20 cellular contexts compared by ENCODE assay signal in genomic region chr4:182698212-182698611, GRCh38.
DNase-seq lines count a peak whose midpoint lies in the region; ATAC-seq, FAIRE-seq and TF ChIP-seq lines count a peak whose summit lies in the region.
"Had no signal": no experiment of that assay in that cellular context is flagged by ENCODE, and none has a peak within 500 bp of the region (broad histone marks: within the 10 kb centered on the region; RNA-seq: fewer than 3 reads in every experiment).

No MANE protein-coding gene starts in this region.

- H3K79me2 ChIP-seq in GM23338 (replicated peaks; ENCODE audit: insufficient read depth), result no peaks in the 10 kb centered on the region
- H3K79me2 ChIP-seq in endothelial cell of umbilical vein (ENCODE audit: control insufficient read depth, insufficient read depth, low read length), result no peaks in the 10 kb centered on the region

- H3K27me3 ChIP-seq in GM23338 (ENCODE audit: insufficient read depth) (no peaks in the 10 kb centered on the region), endothelial cell of umbilical vein (ENCODE audit: control insufficient read depth in 2 of 2, insufficient read depth in 2 of 2, low read length in 2 of 2) (no peaks in the 10 kb centered on the region), gastrocnemius medialis (no peaks in the 10 kb centered on the region)
- H3K27me3 ChIP-seq: SJCRH30 had no signal

- in situ Hi-C loops in gastrocnemius medialis (cut with MboI; ENCODE audit: low sequenced_read_pairs in 4 of 4), result no loop called here

- H3K4me3 Mint-ChIP-seq in GM23338, result no peak overlapping the region
- H3K4me3 Mint-ChIP-seq: CD4-positive, alpha-beta T cell; H9; T-cell had no signal

- H3K4me1 Mint-ChIP-seq in GM23338, result peaks cover 40% of the 10 kb centered on the region
- H3K4me1 Mint-ChIP-seq: T-cell had no signal

- H3K9ac ChIP-seq in endothelial cell of umbilical vein (replicated peaks; ENCODE audit: extremely low read depth, insufficient read depth, low read length), result no peak overlapping the region

- TF ChIP-seq CTCF in GM23338 (conservative IDR thresholded peaks at IDR 0.05; ENCODE audit: low read depth in 2 of 2) (no peak), endothelial cell of umbilical vein (IDR thresholded peaks at IDR 0.05; ENCODE audit: extremely low read depth in 1 of 2, insufficient read depth in 1 of 2, low read depth in 1 of 2, low read length in 2 of 2) (no peak), gastrocnemius medialis (IDR thresholded peaks at IDR 0.05 in 4 of 5, conservative IDR thresholded peaks at IDR 0.05 in 1 of 5) (no peak)

- BruUV-seq in endothelial cell of umbilical vein (replicated peaks; lab: Mats Ljungman, UMichigan), result no TSS peak

- peak; percentile 4 for FAIRE-seq in endothelial cell of umbilical vein (lab: Jason Lieb, UNC)
- FAIRE-seq: GM12892, RCC 7860 had no signal

- H3K9me1 ChIP-seq in endothelial cell of umbilical vein (replicated peaks; ENCODE audit: control insufficient read depth, extremely low read depth, insufficient read depth, low read length), result no peaks in the 10 kb centered on the region

- no peak for DNase-seq in GM23338 (ENCODE audit: low spot score)
- DNase-seq in M059J (ENCODE audit: low read depth), result peak; percentile 26
- DNase-seq in endothelial cell of umbilical vein (ENCODE audit: low read depth, low spot score), result peak; percentile 21
- DNase-seq in germinal center (ENCODE audit: low spot score), result no peak
- DNase-seq in gastrocnemius medialis, result no peak
- DNase-seq: CD4-positive, alpha-beta T cell; COR-L47; DND-41; H9; NCI-H1417; NCI-H1694 treated with DMSO at 0.1 percent for 48 hours; NCI-H2081 treated with DMSO at 0.1 percent for 48 hours; NCI-H446; NCI-H526; SJCRH30; T-cell had no signal

- H3F3A ChIP-seq in GM23338 (replicated peaks; ENCODE audit: low read depth), result no peaks in the 10 kb centered on the region

- ATAC-seq in GM23338, result no peak
- ATAC-seq in GM19467 (IDR thresholded peaks at IDR 0.05; ENCODE audit: unreplicated experiment), result no peak
- no peak for ATAC-seq in gastrocnemius medialis
- no peak for ATAC-seq in GM19395 (IDR thresholded peaks at IDR 0.05; ENCODE audit: unreplicated experiment)
- ATAC-seq: T-cell had no signal

- H3K27ac ChIP-seq in GM23338 (ENCODE audit: low read depth), result 0 out of 2 replicates have a peak overlapping the region, but pooled peaks have one; percentile 7
- H3K27ac ChIP-seq in endothelial cell of umbilical vein (ENCODE audit: insufficient read depth, low read depth, low read length), result no peak overlapping the region
- H3K27ac ChIP-seq in gastrocnemius medialis, result no peak overlapping the region
- H3K27ac ChIP-seq: SJCRH30 had no signal

- dilution Hi-C loops in endothelial cell of umbilical vein (cut with MboI; ENCODE audit: extremely low pct_ligation_motif_present, low sequenced_read_pairs), result no loop called here

- POLR2A ChIA-PET in endothelial cell of umbilical vein (lab: Charles Lee), result no interaction called here

- H3K4me3 ChIP-seq in GM23338, result no peak overlapping the region
- no peak overlapping the region for H3K4me3 ChIP-seq in endothelial cell of umbilical vein (replicated peaks in 1 of 3; ENCODE audit: insufficient read depth in 1 of 3, low read depth in 1 of 3, low read length in 3 of 3)
- H3K4me3 ChIP-seq in gastrocnemius medialis, result no peak overlapping the region
- H3K4me3 ChIP-seq: SJCRH30 had no signal

- H4K20me1 ChIP-seq in GM23338 (replicated peaks; ENCODE audit: insufficient read depth), result no peaks in the 10 kb centered on the region
- no peaks in the 10 kb centered on the region for H4K20me1 ChIP-seq in endothelial cell of umbilical vein (replicated peaks; ENCODE audit: control insufficient read depth, extremely low read depth, insufficient read depth, low read length)

- 0 out of 3 replicates have a peak, but pooled peaks cover 4% of the 10 kb centered on the region for H3K36me3 Mint-ChIP-seq in GM23338 (ENCODE audit: low read depth)
- H3K36me3 Mint-ChIP-seq: T-cell had no signal

- no peak overlapping the region for H2AFZ ChIP-seq in GM23338
- H2AFZ ChIP-seq in endothelial cell of umbilical vein (ENCODE audit: low read depth, low read length), result no peak overlapping the region

- no peak overlapping the region for H3K4me2 ChIP-seq in GM23338
- H3K4me2 ChIP-seq in endothelial cell of umbilical vein (ENCODE audit: insufficient read depth, low read length), result no peak overlapping the region

- H3K36me3 ChIP-seq in GM23338 (ENCODE audit: insufficient read depth) (no peaks in the 10 kb centered on the region), endothelial cell of umbilical vein (ENCODE audit: control insufficient read depth in 2 of 2, extremely low read depth in 1 of 2, insufficient read depth in 2 of 2, low read length in 2 of 2) (no peaks in the 10 kb centered on the region), gastrocnemius medialis (no peaks in the 10 kb centered on the region)
- H3K36me3 ChIP-seq: SJCRH30 had no signal

- CTCF ChIA-PET in endothelial cell of umbilical vein (lab: Charles Lee), result no interaction called here

- H3K27me3 Mint-ChIP-seq in GM23338 (ENCODE audit: insufficient read depth, low read depth, poor library complexity), result peaks cover 4% of the 10 kb centered on the region

- H3K4me1 ChIP-seq in GM23338 (ENCODE audit: insufficient read depth) (peaks cover 20% of the 10 kb centered on the region; the same call in 1 of the 2 replicates), endothelial cell of umbilical vein (ENCODE audit: control insufficient read depth, extremely low read depth, insufficient read depth, low read length) (no peaks in the 10 kb centered on the region), gastrocnemius medialis (no peaks in the 10 kb centered on the region)
- H3K4me1 ChIP-seq: SJCRH30 had no signal

- intact Hi-C loops in endothelial cell of umbilical vein (cut with micrococcal nuclease), result no loop called here
- intact Hi-C loops in gastrocnemius medialis (cut with DNase I; ENCODE audit: low total_unique reads), result no loop called here

- no peaks in the 10 kb centered on the region for H3K9me3 ChIP-seq in endothelial cell of umbilical vein (replicated peaks; ENCODE audit: control insufficient read depth, insufficient read depth, low read length)
- no peaks in the 10 kb centered on the region for H3K9me3 ChIP-seq in gastrocnemius medialis
- H3K9me3 ChIP-seq: SJCRH30 had no signal

- H3K9me3 Mint-ChIP-seq in GM23338, result no peaks in the 10 kb centered on the region
- H3K9me3 Mint-ChIP-seq: CD4-positive, alpha-beta T cell; H9; T-cell had no signal

- peak overlapping the region; percentile 19 for H3K27ac Mint-ChIP-seq in GM23338
- H3K27ac Mint-ChIP-seq: CD4-positive, alpha-beta T cell; T-cell had no signal

- TF ChIP-seq POLR2A in endothelial cell of umbilical vein (IDR thresholded peaks at IDR 0.05; ENCODE audit: low read depth, low read length), result no peak
- TF ChIP-seq POLR2A in gastrocnemius medialis (IDR thresholded peaks at IDR 0.05), result no peak

- no peaks in the 10 kb centered on the region for H3K9me2 ChIP-seq in GM23338 (ENCODE audit: insufficient read depth)

TF ChIP-seq in GM23338, 12 proteins besides CTCF, POLR2A, EP300 and RAD21 (continues in another document):
- TF ChIP-seq CREB1 (CRISPR knock-in tag; IDR thresholded peaks at IDR 0.05; ENCODE audit: low read depth), result no peak

TF ChIP-seq in endothelial cell of umbilical vein, 7 proteins besides CTCF, POLR2A, EP300 and RAD21:
- no peak for TF ChIP-seq MYC (IDR thresholded peaks at IDR 0.05; ENCODE audit: low read depth, low read length)
- TF ChIP-seq GATA2 (IDR thresholded peaks at IDR 0.05; ENCODE audit: insufficient read depth, insufficient read length, low read depth, low read length), result peak; percentile 27
- TF ChIP-seq JUN (IDR thresholded peaks at IDR 0.05; ENCODE audit: borderline replicate concordance, insufficient read depth, insufficient read length, low read depth), result peak; percentile 4
- peak; percentile 18 for TF ChIP-seq FOS (IDR thresholded peaks at IDR 0.05; ENCODE audit: borderline replicate concordance, insufficient read depth, low read length)

Comparison
In these comparisons a context has a peak if more than half of its experiments do, and no peak if none do; other contexts are left out.
1. DNase-seq: peak in M059J (single experiment) and endothelial cell of umbilical vein (single experiment); none in GM23338 (single experiment), germinal center (single experiment) and gastrocnemius medialis (0 of 2).